26 cellular contexts compared by ENCODE assay signal in genomic region chr17:65174974-65175373, GRCh38.
"Had no signal": no experiment of that assay in that cellular context is flagged by ENCODE, and none has a peak within 500 bp of the region (broad histone marks: within the 10 kb centered on the region; RNA-seq: fewer than 3 reads in every experiment).

No MANE protein-coding gene starts in this region.

- H3K27me3 ChIP-seq: colonic mucosa, gastrocnemius medialis, right atrium auricular region, sigmoid colon, testis, tibial artery had no signal

- H3K36me3 Mint-ChIP-seq: naive thymus-derived CD8-positive, alpha-beta T cell; type B pancreatic cell had no signal

- H3K27ac Mint-ChIP-seq: dendritic cell treated with granulocyte-macrophage colony-stimulating factor and Interleukin-4, amounts not matched to agents 40 ng/mL and 50 ng/mL, for 4 days; endodermal cell; naive thymus-derived CD8-positive, alpha-beta T cell; nephron progenitor cell; stimulated activated effector memory CD8-positive, alpha-beta T cell treated with anti-CD3 and anti-CD28 coated beads, Interleukin-12 subunit alpha, Interleukin-12 subunit beta, amount 100 ng/mL, for 72 hours; type B pancreatic cell had no signal

- H3K9me3 Mint-ChIP-seq: dendritic cell treated with granulocyte-macrophage colony-stimulating factor and Interleukin-4, amounts not matched to agents 40 ng/mL and 50 ng/mL, for 4 days; endodermal cell had no signal

- H3K4me3 ChIP-seq: colonic mucosa, gastrocnemius medialis, prostate gland, right atrium auricular region, sigmoid colon, testis, tibial artery had no signal

- DNase-seq: colonic mucosa; effector CD8-positive, alpha-beta T cell; endodermal cell; foreskin fibroblast; gastrocnemius medialis; head of caudate nucleus; kidney; mesendoderm; naive thymus-derived CD8-positive, alpha-beta T cell; nephron progenitor cell; nucleus accumbens; sigmoid colon; stimulated activated CD4-positive, alpha-beta T cell treated with anti-CD3 and anti-CD28 coated beads, Interleukin-2, amount 100 ng/mL, for 24 hours; stimulated activated CD4-positive, alpha-beta T cell treated with anti-CD3 and anti-CD28 coated beads, Interleukin-4, amount 100 ng/mL, for 24 hours; stimulated activated naive CD8-positive, alpha-beta T cell treated with anti-CD3 and anti-CD28 coated beads, Interleukin-15, Interleukin-2, amounts not matched to agents 100 U/mL and 50 U/mL, for 24 hours; substantia nigra; testis; tibial artery had no signal

- H3K4me1 ChIP-seq: colonic mucosa, gastrocnemius medialis, prostate gland had no signal

- H3K4me3 Mint-ChIP-seq: dendritic cell treated with granulocyte-macrophage colony-stimulating factor and Interleukin-4, amounts not matched to agents 40 ng/mL and 50 ng/mL, for 4 days; endodermal cell; naive thymus-derived CD8-positive, alpha-beta T cell; nephron progenitor cell; stimulated activated effector memory CD8-positive, alpha-beta T cell treated with anti-CD3 and anti-CD28 coated beads, Interleukin-12 subunit alpha, Interleukin-12 subunit beta, amount 100 ng/mL, for 72 hours; type B pancreatic cell had no signal

- H3K36me3 ChIP-seq: colonic mucosa, gastrocnemius medialis, prostate gland, right atrium auricular region, sigmoid colon, tibial artery had no signal

- H3K27me3 Mint-ChIP-seq: naive thymus-derived CD8-positive, alpha-beta T cell; type B pancreatic cell had no signal

- ATAC-seq: esophagus mucosa; gastrocnemius medialis; left lobe of liver; naive thymus-derived CD8-positive, alpha-beta T cell; stimulated activated effector memory CD8-positive, alpha-beta T cell treated with anti-CD3 and anti-CD28 coated beads, Interleukin-12 subunit alpha, Interleukin-12 subunit beta, amount 100 ng/mL, for 72 hours; stimulated activated naive CD8-positive, alpha-beta T cell treated with anti-CD3 and anti-CD28 coated beads, Interleukin-15, Interleukin-2, amounts not matched to agents 100 U/mL and 50 U/mL, for 24 hours had no signal

- H3K9me3 ChIP-seq: colonic mucosa, gastrocnemius medialis, prostate gland, right atrium auricular region, sigmoid colon, testis, tibial artery had no signal

- FAIRE-seq: kidney had no signal

- H3K27ac ChIP-seq: colonic mucosa, epithelial cell of prostate, gastrocnemius medialis, prostate gland, right atrium auricular region, sigmoid colon, testis, tibial artery had no signal
